Comparison of ENCODE assay signal across 22 cellular contexts in the genomic region with DNA sequence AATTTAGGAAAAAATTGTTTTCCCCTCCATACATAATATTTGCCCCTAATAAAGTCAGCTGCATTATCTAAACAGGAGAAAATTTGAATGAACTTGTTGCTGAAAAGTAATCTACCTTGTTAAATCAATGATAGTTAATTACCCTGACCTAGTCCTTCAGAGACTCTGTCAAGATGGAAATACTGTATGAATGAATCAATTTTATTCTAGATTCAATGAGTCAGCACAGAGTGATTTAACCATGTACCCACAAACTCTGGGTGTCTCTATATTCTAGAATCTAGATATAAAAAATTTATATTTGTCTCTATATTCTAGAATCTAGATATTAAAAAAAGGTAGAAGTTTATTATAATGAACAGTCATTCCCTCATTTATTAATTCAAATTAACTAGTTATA.
"Had no signal": no experiment of that assay in that cellular context is flagged by ENCODE, and none has a peak within 500 bp of the region (broad histone marks: within the 10 kb centered on the region; RNA-seq: fewer than 3 reads in every experiment).

No MANE protein-coding gene starts in this region.

- H3K9me3 Mint-ChIP-seq: dendritic cell treated with granulocyte-macrophage colony-stimulating factor and Interleukin-4, amounts not matched to agents 40 ng/mL and 50 ng/mL, for 4 days; effector memory CD8-positive, alpha-beta T cell; natural killer cell treated with Interleukin-12 subunit alpha and Interleukin-12 subunit beta and Interleukin-15 and Interleukin-18, amount 100 ng/mL, for 72 hours; neural progenitor cell; stimulated activated memory B cell treated with anti-CD40 and anti-IgM and Interleukin-4, amounts not matched to agents 10 μg/mL and 1 μg/mL and 100 μg/mL, for 72 hours; stimulated activated naive CD8-positive, alpha-beta T cell treated with anti-CD3 and anti-CD28 coated beads, Interleukin-15, Interleukin-2, amounts not matched to agents 100 ng/mL and 50 ng/mL, for 24 hours had no signal

- H3K4me3 ChIP-seq: esophagus muscularis mucosa, gastrocnemius medialis, heart right ventricle, mucosa of descending colon, neural progenitor cell, pancreas, testis, tibial nerve, upper lobe of right lung, vagina had no signal

- H3K27ac ChIP-seq: epithelial cell of prostate, esophagus muscularis mucosa, gastrocnemius medialis, heart right ventricle, neural progenitor cell, pancreas, testis, tibial nerve, upper lobe of right lung, vagina had no signal

- H3K4me3 Mint-ChIP-seq: dendritic cell treated with granulocyte-macrophage colony-stimulating factor and Interleukin-4, amounts not matched to agents 40 ng/mL and 50 ng/mL, for 4 days; effector memory CD8-positive, alpha-beta T cell; natural killer cell treated with Interleukin-12 subunit alpha and Interleukin-12 subunit beta and Interleukin-15 and Interleukin-18, amount 100 ng/mL, for 72 hours; neural progenitor cell; stimulated activated memory B cell treated with anti-CD40 and anti-IgM and Interleukin-4, amounts not matched to agents 10 μg/mL and 1 μg/mL and 100 μg/mL, for 72 hours; stimulated activated naive CD8-positive, alpha-beta T cell treated with anti-CD3 and anti-CD28 coated beads, Interleukin-15, Interleukin-2, amounts not matched to agents 100 ng/mL and 50 ng/mL, for 24 hours had no signal

- FAIRE-seq: pancreas had no signal

- H2AFZ ChIP-seq: neural progenitor cell had no signal

- H3K27me3 ChIP-seq: esophagus muscularis mucosa, gastrocnemius medialis, heart right ventricle, neural progenitor cell, pancreas, testis, tibial nerve, upper lobe of right lung, vagina had no signal

- H3K9me3 ChIP-seq: esophagus muscularis mucosa, gastrocnemius medialis, heart right ventricle, mucosa of descending colon, pancreas, testis, tibial nerve, upper lobe of right lung, vagina had no signal

- DNase-seq: effector memory CD8-positive, alpha-beta T cell; gastrocnemius medialis; heart right ventricle; hypothalamus; mucosa of descending colon; nucleus accumbens; pancreas; right cardiac atrium; stimulated activated CD4-positive, alpha-beta T cell treated with anti-CD3 and anti-CD28 coated beads, Interleukin-4, amount 100 ng/mL, for 1 hour; stimulated activated CD8-positive, alpha-beta memory T cell treated with anti-CD3 and anti-CD28 coated beads, Interleukin-4, amount 100 ng/mL, for 48 hours; testis; upper lobe of right lung had no signal

- H3K27me3 Mint-ChIP-seq: dendritic cell treated with granulocyte-macrophage colony-stimulating factor and Interleukin-4, amounts not matched to agents 40 ng/mL and 50 ng/mL, for 4 days; effector memory CD8-positive, alpha-beta T cell; natural killer cell treated with Interleukin-12 subunit alpha and Interleukin-12 subunit beta and Interleukin-15 and Interleukin-18, amount 100 ng/mL, for 72 hours; progenitor cell of endocrine pancreas; stimulated activated memory B cell treated with anti-CD40 and anti-IgM and Interleukin-4, amounts not matched to agents 10 μg/mL and 1 μg/mL and 100 μg/mL, for 72 hours; stimulated activated naive CD8-positive, alpha-beta T cell treated with anti-CD3 and anti-CD28 coated beads, Interleukin-15, Interleukin-2, amounts not matched to agents 100 ng/mL and 50 ng/mL, for 24 hours had no signal

- H3K4me2 ChIP-seq: neural progenitor cell had no signal

- H3K27ac Mint-ChIP-seq: dendritic cell treated with granulocyte-macrophage colony-stimulating factor and Interleukin-4, amounts not matched to agents 40 ng/mL and 50 ng/mL, for 4 days; effector memory CD8-positive, alpha-beta T cell; natural killer cell treated with Interleukin-12 subunit alpha and Interleukin-12 subunit beta and Interleukin-15 and Interleukin-18, amount 100 ng/mL, for 72 hours; neural progenitor cell; progenitor cell of endocrine pancreas; stimulated activated memory B cell treated with anti-CD40 and anti-IgM and Interleukin-4, amounts not matched to agents 10 μg/mL and 1 μg/mL and 100 μg/mL, for 72 hours; stimulated activated naive CD8-positive, alpha-beta T cell treated with anti-CD3 and anti-CD28 coated beads, Interleukin-15, Interleukin-2, amounts not matched to agents 100 ng/mL and 50 ng/mL, for 24 hours had no signal

- H3K4me1 Mint-ChIP-seq: neural progenitor cell had no signal

- H3K9ac ChIP-seq: neural progenitor cell had no signal

- H3K4me1 ChIP-seq: esophagus muscularis mucosa, gastrocnemius medialis, neural progenitor cell, pancreas, testis, tibial nerve, upper lobe of right lung, vagina had no signal
